In genomic region chr7:6407434-6407833, GRCh38 we compare ENCODE assay signal across 23 cellular contexts. TPM values are rescaled to one million over a fixed set of nuclear protein-coding genes. Genes with fewer than 3 reads are reported as not detected.
A peak's percentile ranks its signal among the peaks of the same experiment; 100 is the strongest.
DNase-seq lines count a peak whose midpoint lies in the region; ATAC-seq and TF ChIP-seq lines count a peak whose summit lies in the region.
"Had no signal": no experiment of that assay in that cellular context is flagged by ENCODE, and none has a peak within 500 bp of the region (broad histone marks: within the 10 kb centered on the region; RNA-seq: fewer than 3 reads in every experiment).

No MANE protein-coding gene starts in this region.

- peaks cover 16% of the 10 kb centered on the region for H3K36me3 Mint-ChIP-seq in activated naive CD4-positive, alpha-beta T cell treated with anti-CD3 and anti-CD28 coated beads, Interleukin-2, amount 50 U/mL, for 24 hours
- H3K36me3 Mint-ChIP-seq in activated naive CD4-positive, alpha-beta T cell treated with anti-CD3 and anti-CD28 coated beads, Interleukin-2, amount 10 ng/mL, durations not matched to agents 7 days and 5 days: peaks cover 61% of the 10 kb centered on the region
- H3K36me3 Mint-ChIP-seq in activated T-helper 17 cell treated with anti-CD3 and anti-CD28 coated beads, Interleukin-2, amount 50 U/mL, for 72 hours (ENCODE audit: low read depth): peaks cover 91% of the 10 kb centered on the region
- H3K36me3 Mint-ChIP-seq in memory B cell: peaks cover 42% of the 10 kb centered on the region
- peaks cover 58 to 64% of the 10 kb centered on the region in 2 donors for H3K36me3 Mint-ChIP-seq in stimulated activated naive B cell treated with anti-CD40 and anti-IgM and Interleukin-4, amounts not matched to agents 10 μg/mL and 1 μg/mL and 100 μg/mL, for 72 hours

- no peak for TF ChIP-seq POLR2A in erythroblast (IDR thresholded peaks at IDR 0.05; ENCODE audit: low read length)

- no peak for ATAC-seq in activated T-helper 17 cell treated with anti-CD3 and anti-CD28 coated beads, Interleukin-2, amount 50 U/mL, for 72 hours (replicated peaks)
- ATAC-seq in memory B cell (ENCODE audit: low read depth): no peak
- no peak for ATAC-seq in stimulated activated naive B cell treated with anti-CD40 and anti-IgM and Interleukin-4, amounts not matched to agents 10 μg/mL and 1 μg/mL and 100 μg/mL, for 72 hours (replicated peaks)
- no peak for ATAC-seq in GM21786 (IDR thresholded peaks at IDR 0.05; ENCODE audit: unreplicated experiment)
- ATAC-seq: body of pancreas; left lung; naive thymus-derived CD8-positive, alpha-beta T cell; upper lobe of right lung had no signal

- no peaks in the 10 kb centered on the region for H3K9me3 Mint-ChIP-seq in activated naive CD4-positive, alpha-beta T cell treated with anti-CD3 and anti-CD28 coated beads, Interleukin-2, amount 50 U/mL, for 24 hours
- no peaks in the 10 kb centered on the region for H3K9me3 Mint-ChIP-seq in activated naive CD4-positive, alpha-beta T cell treated with anti-CD3 and anti-CD28 coated beads, Interleukin-2, amount 10 ng/mL, durations not matched to agents 7 days and 5 days
- no peaks in the 10 kb centered on the region for H3K9me3 Mint-ChIP-seq in activated T-helper 17 cell treated with anti-CD3 and anti-CD28 coated beads, Interleukin-2, amount 50 U/mL, for 72 hours
- H3K9me3 Mint-ChIP-seq in memory B cell: no peaks in the 10 kb centered on the region
- H3K9me3 Mint-ChIP-seq in stimulated activated naive B cell treated with anti-CD40 and anti-IgM and Interleukin-4, amounts not matched to agents 10 μg/mL and 1 μg/mL and 100 μg/mL, for 72 hours: no peaks in the 10 kb centered on the region
- H3K9me3 Mint-ChIP-seq: IgD-negative memory B cell; naive thymus-derived CD8-positive, alpha-beta T cell had no signal

- CTCF ChIA-PET in activated naive CD4-positive, alpha-beta T cell treated with anti-CD3 and anti-CD28 coated beads, Interleukin-2, amount 10 ng/mL, durations not matched to agents 7 days and 5 days (lab: Charles Lee): interaction anchor here (0.6 to 1.7 kb wide), 2 partner anchors 27 to 1064 kb away, joined by 3 read pairs; no protein-coding TSS in a partner anchor

- peak overlapping the region; percentile 4 for H3K27ac Mint-ChIP-seq in activated naive CD4-positive, alpha-beta T cell treated with anti-CD3 and anti-CD28 coated beads, Interleukin-2, amount 50 U/mL, for 24 hours
- no peak overlapping the region for H3K27ac Mint-ChIP-seq in activated naive CD4-positive, alpha-beta T cell treated with anti-CD3 and anti-CD28 coated beads, Interleukin-2, amount 10 ng/mL, durations not matched to agents 7 days and 5 days
- H3K27ac Mint-ChIP-seq in activated T-helper 17 cell treated with anti-CD3 and anti-CD28 coated beads, Interleukin-2, amount 50 U/mL, for 72 hours: peak overlapping the region; percentile 24
- peak overlapping the region; percentile 45 for H3K27ac Mint-ChIP-seq in memory B cell
- H3K27ac Mint-ChIP-seq in stimulated activated naive B cell treated with anti-CD40 and anti-IgM and Interleukin-4, amounts not matched to agents 10 μg/mL and 1 μg/mL and 100 μg/mL, for 72 hours: peak overlapping the region; percentile 89

- no peaks in the 10 kb centered on the region for H3K27me3 Mint-ChIP-seq in activated naive CD4-positive, alpha-beta T cell treated with anti-CD3 and anti-CD28 coated beads, Interleukin-2, amount 50 U/mL, for 24 hours
- no peaks in the 10 kb centered on the region for H3K27me3 Mint-ChIP-seq in activated naive CD4-positive, alpha-beta T cell treated with anti-CD3 and anti-CD28 coated beads, Interleukin-2, amount 10 ng/mL, durations not matched to agents 7 days and 5 days
- no peaks in the 10 kb centered on the region for H3K27me3 Mint-ChIP-seq in activated T-helper 17 cell treated with anti-CD3 and anti-CD28 coated beads, Interleukin-2, amount 50 U/mL, for 72 hours
- H3K27me3 Mint-ChIP-seq in memory B cell: no peaks in the 10 kb centered on the region
- no peaks in the 10 kb centered on the region for H3K27me3 Mint-ChIP-seq in stimulated activated naive B cell treated with anti-CD40 and anti-IgM and Interleukin-4, amounts not matched to agents 10 μg/mL and 1 μg/mL and 100 μg/mL, for 72 hours
- H3K27me3 Mint-ChIP-seq: IgD-negative memory B cell; naive thymus-derived CD8-positive, alpha-beta T cell had no signal

- no peak for DNase-seq in activated naive CD4-positive, alpha-beta T cell treated with anti-CD3 and anti-CD28 coated beads, Interleukin-2, amount 10 ng/mL, durations not matched to agents 7 days and 5 days
- DNase-seq in memory B cell (ENCODE audit: low spot score in 2 of 2) (no peak), erythroblast (lab: John Stamatoyannopoulos, UW) (no peak), iPS-NIHi7 (ENCODE audit: extremely low spot score) (no peak)
- DNase-seq in stimulated activated naive B cell treated with anti-CD40 and anti-IgM and Interleukin-4, amounts not matched to agents 10 μg/mL and 1 μg/mL and 100 μg/mL, for 72 hours: no peak
- DNase-seq: activated CD4-positive, CD25-positive, alpha-beta regulatory T cell treated with anti-CD3 and anti-CD28 coated beads, Interleukin-2, amount 50 U/mL, for 72 hours; body of pancreas; effector CD8-positive, alpha-beta T cell; foreskin melanocyte; hippocampal formation; left lung; naive thymus-derived CD8-positive, alpha-beta T cell; NCI-H1105; NCI-H2029; NCI-H2227 treated with DMSO at 0.1 percent for 48 hours; NCI-H69; sigmoid colon; stimulated activated CD8-positive, alpha-beta memory T cell treated with anti-CD3 and anti-CD28 coated beads, Interleukin-4, amount 100 ng/mL, for 48 hours; upper lobe of right lung had no signal

- H3K4me3 Mint-ChIP-seq in activated naive CD4-positive, alpha-beta T cell treated with anti-CD3 and anti-CD28 coated beads, Interleukin-2, amount 50 U/mL, for 24 hours: no peak overlapping the region
- H3K4me3 Mint-ChIP-seq in activated naive CD4-positive, alpha-beta T cell treated with anti-CD3 and anti-CD28 coated beads, Interleukin-2, amount 10 ng/mL, durations not matched to agents 7 days and 5 days: no peak overlapping the region
- no peak overlapping the region for H3K4me3 Mint-ChIP-seq in activated T-helper 17 cell treated with anti-CD3 and anti-CD28 coated beads, Interleukin-2, amount 50 U/mL, for 72 hours
- no peak overlapping the region for H3K4me3 Mint-ChIP-seq in memory B cell
- no peak overlapping the region for H3K4me3 Mint-ChIP-seq in stimulated activated naive B cell treated with anti-CD40 and anti-IgM and Interleukin-4, amounts not matched to agents 10 μg/mL and 1 μg/mL and 100 μg/mL, for 72 hours
- H3K4me3 Mint-ChIP-seq: IgD-negative memory B cell; naive thymus-derived CD8-positive, alpha-beta T cell had no signal

- H3K4me1 Mint-ChIP-seq in activated naive CD4-positive, alpha-beta T cell treated with anti-CD3 and anti-CD28 coated beads, Interleukin-2, amount 50 U/mL, for 24 hours: no peaks in the 10 kb centered on the region
- no peaks in the 10 kb centered on the region for H3K4me1 Mint-ChIP-seq in activated naive CD4-positive, alpha-beta T cell treated with anti-CD3 and anti-CD28 coated beads, Interleukin-2, amount 10 ng/mL, durations not matched to agents 7 days and 5 days
- H3K4me1 Mint-ChIP-seq in activated T-helper 17 cell treated with anti-CD3 and anti-CD28 coated beads, Interleukin-2, amount 50 U/mL, for 72 hours: no peaks in the 10 kb centered on the region
- H3K4me1 Mint-ChIP-seq in memory B cell: no peaks in the 10 kb centered on the region
- peaks cover 5 to 7% of the 10 kb centered on the region in 2 donors for H3K4me1 Mint-ChIP-seq in stimulated activated naive B cell treated with anti-CD40 and anti-IgM and Interleukin-4, amounts not matched to agents 10 μg/mL and 1 μg/mL and 100 μg/mL, for 72 hours

RNA-seq across cellular contexts. Expression of gene RAC1, which starts 33.1 kb away (rescaled TPM):
- 100 to 1,000 TPM in 1 of 2 donors, 10 to 100 TPM in 1; 96.1 to 182 TPM for total RNA-seq in activated T-helper 17 cell treated with anti-CD3 and anti-CD28 coated beads, Interleukin-2, amount 50 U/mL, for 72 hours

RNA-seq across cellular contexts. Expression of gene DAGLB, which starts 40.3 kb away (rescaled TPM):
- 10 to 100 TPM; 15.0 to 22.7 TPM for total RNA-seq in activated T-helper 17 cell treated with anti-CD3 and anti-CD28 coated beads, Interleukin-2, amount 50 U/mL, for 72 hours

RNA-seq across cellular contexts. Expression of gene FAM220A, which starts 58.7 kb away (rescaled TPM):
- total RNA-seq in activated T-helper 17 cell treated with anti-CD3 and anti-CD28 coated beads, Interleukin-2, amount 50 U/mL, for 72 hours: 10 to 100 TPM; 11.7 to 13.4 TPM
